ENCODE assay signal across 25 cellular contexts in the genomic region with DNA sequence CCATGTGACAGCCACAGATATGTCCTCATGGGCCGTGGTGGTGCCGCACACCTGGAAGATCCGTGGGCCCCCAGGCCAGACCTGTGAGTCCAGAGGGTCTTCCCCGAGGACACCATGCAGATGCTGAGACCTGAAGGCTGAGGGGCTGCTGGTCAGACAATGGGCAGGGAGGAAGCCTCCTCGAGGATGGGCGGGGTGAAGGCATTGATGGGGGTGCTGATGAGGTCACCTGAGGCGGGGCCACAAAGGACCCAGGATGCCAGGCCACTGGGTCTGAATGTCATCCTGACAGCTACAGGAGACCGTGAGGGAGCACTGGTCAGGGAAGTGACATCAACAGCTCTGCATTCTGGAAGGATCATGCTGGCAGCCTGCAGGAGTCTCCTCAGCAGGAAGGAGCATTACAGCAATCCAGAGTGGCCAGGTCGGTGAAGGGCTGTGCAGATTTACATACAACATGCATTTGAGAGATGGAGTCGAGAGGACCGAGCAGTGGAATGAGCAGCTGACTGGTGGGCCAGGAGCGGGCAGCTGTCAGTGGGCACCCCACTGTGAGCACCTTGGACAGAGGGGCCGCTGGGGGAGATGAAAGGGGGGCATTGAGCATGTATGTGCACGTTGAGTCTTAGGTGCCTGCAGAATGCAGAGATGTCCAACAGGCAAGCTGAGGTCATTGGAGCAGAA.
"Had no signal": no experiment of that assay in that cellular context is flagged by ENCODE, and none has a peak within 500 bp of the region (broad histone marks: within the 10 kb centered on the region; RNA-seq: fewer than 3 reads in every experiment).

No MANE protein-coding gene starts in this region.

- H3K9me3 Mint-ChIP-seq: activated B cell treated with CpG ODN at 0.5 μM for 24 hours; activated CD8-positive, alpha-beta T cell treated with anti-CD3 and anti-CD28 coated beads for 36 hours; activated naive CD4-positive, alpha-beta T cell treated with anti-CD3 and anti-CD28 coated beads, Interleukin-2, amount 10 ng/mL, durations not matched to agents 7 days and 5 days; activated naive CD8-positive, alpha-beta T cell treated with anti-CD3 and anti-CD28 coated beads, Interleukin-2, amount 10 ng/mL, durations not matched to agents 7 days and 5 days; effector memory CD8-positive, alpha-beta T cell; T-cell had no signal

- H3K27ac ChIP-seq: ascending aorta, cardiac muscle cell, pancreas, psoas muscle, suprapubic skin, tibial artery had no signal

- H3K9me3 ChIP-seq: ascending aorta, pancreas, psoas muscle, suprapubic skin had no signal

- H3K27ac Mint-ChIP-seq: activated B cell treated with CpG ODN at 0.5 μM for 24 hours; activated CD8-positive, alpha-beta T cell treated with anti-CD3 and anti-CD28 coated beads for 36 hours; activated naive CD4-positive, alpha-beta T cell treated with anti-CD3 and anti-CD28 coated beads, Interleukin-2, amount 10 ng/mL, durations not matched to agents 7 days and 5 days; activated naive CD8-positive, alpha-beta T cell treated with anti-CD3 and anti-CD28 coated beads, Interleukin-2, amount 10 ng/mL, durations not matched to agents 7 days and 5 days; effector memory CD8-positive, alpha-beta T cell; T-cell had no signal

- H3K36me3 ChIP-seq: ascending aorta, cardiac muscle cell, pancreas, suprapubic skin, tibial artery had no signal

- DNase-seq: activated B cell treated with CpG ODN at 0.5 μM for 24 hours; activated CD4-positive, alpha-beta T cell treated with anti-CD3 and anti-CD28 coated beads, Interleukin-2, amount 50 U/mL, for 1 hour; activated CD8-positive, alpha-beta T cell treated with anti-CD3 and anti-CD28 coated beads for 36 hours; activated effector memory CD4-positive, alpha-beta T cell treated with anti-CD3 and anti-CD28 coated beads, Interleukin-2, amount 50 U/mL, for 16 hours; activated naive CD4-positive, alpha-beta T cell treated with anti-CD3 and anti-CD28 coated beads, Interleukin-2, amount 10 ng/mL, durations not matched to agents 7 days and 5 days; activated naive CD8-positive, alpha-beta T cell treated with anti-CD3 and anti-CD28 coated beads, Interleukin-2, amount 10 ng/mL, durations not matched to agents 7 days and 5 days; cerebellar nuclear complex; cortex of kidney; effector memory CD8-positive, alpha-beta T cell; foreskin fibroblast; hypothalamus; kidney glomerular epithelial cell; mesendoderm; pancreas; psoas muscle; stimulated activated naive CD4-positive, alpha-beta T cell; T-cell had no signal

- H3K27me3 ChIP-seq: ascending aorta, cardiac muscle cell, pancreas had no signal

- H3K36me3 Mint-ChIP-seq: activated naive CD4-positive, alpha-beta T cell treated with anti-CD3 and anti-CD28 coated beads, Interleukin-2, amount 10 ng/mL, durations not matched to agents 7 days and 5 days; activated naive CD8-positive, alpha-beta T cell treated with anti-CD3 and anti-CD28 coated beads, Interleukin-2, amount 10 ng/mL, durations not matched to agents 7 days and 5 days; brain; T-cell had no signal

- H3K27me3 Mint-ChIP-seq: activated CD8-positive, alpha-beta T cell treated with anti-CD3 and anti-CD28 coated beads for 36 hours; activated naive CD4-positive, alpha-beta T cell treated with anti-CD3 and anti-CD28 coated beads, Interleukin-2, amount 10 ng/mL, durations not matched to agents 7 days and 5 days had no signal

- ATAC-seq: activated CD8-positive, alpha-beta T cell treated with anti-CD3 and anti-CD28 coated beads for 36 hours; effector memory CD8-positive, alpha-beta T cell; left lobe of liver; pancreas; psoas muscle; T-cell had no signal

- H3K4me1 Mint-ChIP-seq: activated B cell treated with CpG ODN at 0.5 μM for 24 hours; activated naive CD4-positive, alpha-beta T cell treated with anti-CD3 and anti-CD28 coated beads, Interleukin-2, amount 10 ng/mL, durations not matched to agents 7 days and 5 days; activated naive CD8-positive, alpha-beta T cell treated with anti-CD3 and anti-CD28 coated beads, Interleukin-2, amount 10 ng/mL, durations not matched to agents 7 days and 5 days; T-cell had no signal

- H3K4me3 ChIP-seq: ascending aorta, cardiac muscle cell, lung, pancreas, psoas muscle, suprapubic skin, tibial artery had no signal

- H3K4me3 Mint-ChIP-seq: activated B cell treated with CpG ODN at 0.5 μM for 24 hours; activated CD8-positive, alpha-beta T cell treated with anti-CD3 and anti-CD28 coated beads for 36 hours; activated naive CD4-positive, alpha-beta T cell treated with anti-CD3 and anti-CD28 coated beads, Interleukin-2, amount 10 ng/mL, durations not matched to agents 7 days and 5 days; activated naive CD8-positive, alpha-beta T cell treated with anti-CD3 and anti-CD28 coated beads, Interleukin-2, amount 10 ng/mL, durations not matched to agents 7 days and 5 days; brain; effector memory CD8-positive, alpha-beta T cell; nephron; T-cell had no signal

- H3K4me1 ChIP-seq: ascending aorta, pancreas, psoas muscle, suprapubic skin, tibial artery had no signal
